ENCODE assay signal across 29 cellular contexts in genomic region chr15:84973492-84974460, GRCh38. TPM values are rescaled to one million over a fixed set of nuclear protein-coding genes. Genes with fewer than 3 reads are reported as not detected.
DNase-seq lines count a peak whose midpoint lies in the region; ATAC-seq and TF ChIP-seq lines count a peak whose summit lies in the region.
"Had no signal": no experiment of that assay in that cellular context is flagged by ENCODE, and none has a peak within 500 bp of the region (broad histone marks: within the 10 kb centered on the region; RNA-seq: fewer than 3 reads in every experiment).

No MANE protein-coding gene starts in this region.

- no peaks in the 10 kb centered on the region for H3K27me3 ChIP-seq in vagina
- H3K27me3 ChIP-seq: heart right ventricle had no signal

- intact Hi-C loops in vagina (cut with DNase I): no loop called here

- no peaks in the 10 kb centered on the region for H3K4me1 Mint-ChIP-seq in activated CD8-positive, alpha-beta memory T cell treated with anti-CD3 and anti-CD28 coated beads, Interleukin-2, amount 10 ng/mL, durations not matched to agents 7 days and 5 days
- H3K4me1 Mint-ChIP-seq: activated naive CD4-positive, alpha-beta T cell treated with anti-CD3 and anti-CD28 coated beads, Interleukin-2, amount 50 U/mL, for 24 hours had no signal

- H3K9me3 ChIP-seq in vagina: no peaks in the 10 kb centered on the region
- H3K9me3 ChIP-seq: heart right ventricle had no signal

- H3K27me3 Mint-ChIP-seq in activated CD8-positive, alpha-beta memory T cell treated with anti-CD3 and anti-CD28 coated beads, Interleukin-2, amount 10 ng/mL, durations not matched to agents 7 days and 5 days: peaks cover 7% of the 10 kb centered on the region
- H3K27me3 Mint-ChIP-seq: activated naive CD4-positive, alpha-beta T cell treated with anti-CD3 and anti-CD28 coated beads, Interleukin-2, amount 50 U/mL, for 24 hours had no signal

- no peak for TF ChIP-seq CTCF in vagina (IDR thresholded peaks at IDR 0.05)

- H3K27ac ChIP-seq in vagina: no peak overlapping the region
- H3K27ac ChIP-seq: 22Rv1, C4-2B had no signal

- no peaks in the 10 kb centered on the region for H3K36me3 ChIP-seq in vagina
- H3K36me3 ChIP-seq: heart right ventricle had no signal

- ATAC-seq in activated CD8-positive, alpha-beta memory T cell treated with anti-CD3 and anti-CD28 coated beads, Interleukin-2, amount 10 ng/mL, durations not matched to agents 7 days and 5 days: no peak
- ATAC-seq in GM18861 (IDR thresholded peaks at IDR 0.05; ENCODE audit: unreplicated experiment): no peak
- ATAC-seq in HG03045 (IDR thresholded peaks at IDR 0.05; ENCODE audit: unreplicated experiment): no peak
- ATAC-seq: HCT116; stimulated activated naive B cell treated with anti-CD40 and anti-IgM and Interleukin-4, amounts not matched to agents 10 μg/mL and 1 μg/mL and 100 μg/mL, for 72 hours had no signal

- peak; percentile 28 for DNase-seq in activated CD8-positive, alpha-beta memory T cell treated with anti-CD3 and anti-CD28 coated beads, Interleukin-2, amount 10 ng/mL, durations not matched to agents 7 days and 5 days
- no peak for DNase-seq in activated CD8-positive, alpha-beta memory T cell treated with anti-CD3 and anti-CD28 coated beads, Interleukin-2, amount 50 U/mL, for 4 hours
- DNase-seq in astrocyte of the hippocampus (ENCODE audit: low read depth, low spot score) (peak; percentile 87), fibroblast of peridontal ligament (ENCODE audit: extremely low read depth) (peak; percentile 84), vagina (ENCODE audit: extremely low spot score in 2 of 2) (peak; percentile 69 to 74)
- DNase-seq in stimulated activated CD4-positive, alpha-beta T cell treated with anti-CD3 and anti-CD28 coated beads, Interleukin-2, amount 100 ng/mL, for 48 hours: no peak
- DNase-seq: activated CD4-positive, alpha-beta memory T cell treated with anti-CD3 and anti-CD28 coated beads, Interleukin-2, amount 10 ng/mL, durations not matched to agents 7 days and 5 days; activated T-cell treated with anti-CD3 and anti-CD28 coated beads for 4 hours; amygdala; central memory CD4-positive, alpha-beta T cell; DMS79; endodermal cell; foreskin melanocyte; heart right ventricle; NCI-H1048; NCI-H446 treated with DMSO at 0.1 percent for 48 hours; NCI-H774; SIG-M5; stimulated activated naive B cell treated with anti-CD40 and anti-IgM and Interleukin-4, amounts not matched to agents 10 μg/mL and 1 μg/mL and 100 μg/mL, for 72 hours had no signal

- H3K9me3 Mint-ChIP-seq in activated CD8-positive, alpha-beta memory T cell treated with anti-CD3 and anti-CD28 coated beads, Interleukin-2, amount 10 ng/mL, durations not matched to agents 7 days and 5 days (ENCODE audit: low read depth): no peaks in the 10 kb centered on the region
- H3K9me3 Mint-ChIP-seq: activated CD4-positive, alpha-beta memory T cell treated with anti-CD3 and anti-CD28 coated beads, Interleukin-2, amount 10 ng/mL, durations not matched to agents 7 days and 5 days; activated naive CD4-positive, alpha-beta T cell treated with anti-CD3 and anti-CD28 coated beads, Interleukin-2, amount 50 U/mL, for 24 hours; endodermal cell; natural killer cell treated with Interleukin-12 subunit alpha and Interleukin-12 subunit beta and Interleukin-15 and Interleukin-18, amount 100 ng/mL, for 72 hours; stimulated activated naive B cell treated with anti-CD40 and anti-IgM and Interleukin-4, amounts not matched to agents 10 μg/mL and 1 μg/mL and 100 μg/mL, for 72 hours; T-helper 2 cell treated with Interferon-gamma antibody and Interleukin-4, amounts not matched to agents 5 μg/mL and 100 μg/mL, for 36 hours; type B pancreatic cell had no signal

- no peak overlapping the region for H3K27ac Mint-ChIP-seq in activated CD8-positive, alpha-beta memory T cell treated with anti-CD3 and anti-CD28 coated beads, Interleukin-2, amount 10 ng/mL, durations not matched to agents 7 days and 5 days
- H3K27ac Mint-ChIP-seq: activated CD4-positive, alpha-beta memory T cell treated with anti-CD3 and anti-CD28 coated beads, Interleukin-2, amount 10 ng/mL, durations not matched to agents 7 days and 5 days; activated naive CD4-positive, alpha-beta T cell treated with anti-CD3 and anti-CD28 coated beads, Interleukin-2, amount 50 U/mL, for 24 hours; endodermal cell; natural killer cell treated with Interleukin-12 subunit alpha and Interleukin-12 subunit beta and Interleukin-15 and Interleukin-18, amount 100 ng/mL, for 72 hours; stimulated activated naive B cell treated with anti-CD40 and anti-IgM and Interleukin-4, amounts not matched to agents 10 μg/mL and 1 μg/mL and 100 μg/mL, for 72 hours; T-helper 2 cell treated with Interferon-gamma antibody and Interleukin-4, amounts not matched to agents 5 μg/mL and 100 μg/mL, for 36 hours; type B pancreatic cell had no signal

- no peak for TF ChIP-seq POLR2A in vagina (IDR thresholded peaks at IDR 0.05)

- H3K4me3 ChIP-seq in vagina: no peak overlapping the region
- H3K4me3 ChIP-seq: heart right ventricle, lung had no signal

- no peak overlapping the region for H3K4me3 Mint-ChIP-seq in activated CD8-positive, alpha-beta memory T cell treated with anti-CD3 and anti-CD28 coated beads, Interleukin-2, amount 10 ng/mL, durations not matched to agents 7 days and 5 days
- H3K4me3 Mint-ChIP-seq: activated CD4-positive, alpha-beta memory T cell treated with anti-CD3 and anti-CD28 coated beads, Interleukin-2, amount 10 ng/mL, durations not matched to agents 7 days and 5 days; activated naive CD4-positive, alpha-beta T cell treated with anti-CD3 and anti-CD28 coated beads, Interleukin-2, amount 50 U/mL, for 24 hours; endodermal cell; natural killer cell treated with Interleukin-12 subunit alpha and Interleukin-12 subunit beta and Interleukin-15 and Interleukin-18, amount 100 ng/mL, for 72 hours; stimulated activated naive B cell treated with anti-CD40 and anti-IgM and Interleukin-4, amounts not matched to agents 10 μg/mL and 1 μg/mL and 100 μg/mL, for 72 hours; T-helper 2 cell treated with Interferon-gamma antibody and Interleukin-4, amounts not matched to agents 5 μg/mL and 100 μg/mL, for 36 hours; type B pancreatic cell had no signal

- no peaks in the 10 kb centered on the region for H3K36me3 Mint-ChIP-seq in activated CD8-positive, alpha-beta memory T cell treated with anti-CD3 and anti-CD28 coated beads, Interleukin-2, amount 10 ng/mL, durations not matched to agents 7 days and 5 days
- H3K36me3 Mint-ChIP-seq: activated naive CD4-positive, alpha-beta T cell treated with anti-CD3 and anti-CD28 coated beads, Interleukin-2, amount 50 U/mL, for 24 hours; natural killer cell treated with Interleukin-12 subunit alpha and Interleukin-12 subunit beta and Interleukin-15 and Interleukin-18, amount 100 ng/mL, for 72 hours; stimulated activated naive B cell treated with anti-CD40 and anti-IgM and Interleukin-4, amounts not matched to agents 10 μg/mL and 1 μg/mL and 100 μg/mL, for 72 hours; type B pancreatic cell had no signal

- no peaks in the 10 kb centered on the region for H3K4me1 ChIP-seq in vagina

- CTCF ChIA-PET in activated CD8-positive, alpha-beta memory T cell treated with anti-CD3 and anti-CD28 coated beads, Interleukin-2, amount 10 ng/mL, durations not matched to agents 7 days and 5 days (lab: Charles Lee): interaction anchor here (0.6 to 1.0 kb wide), 3 partner anchors 10 to 596 kb away, joined by 3 to 4 read pairs (median 3); no protein-coding TSS in a partner anchor

RNA-seq across cellular contexts. Expression of gene PDE8A, which starts 7.9 kb away (rescaled TPM):
- total RNA-seq in activated CD8-positive, alpha-beta memory T cell treated with anti-CD3 and anti-CD28 coated beads, Interleukin-2, amount 10 ng/mL, durations not matched to agents 7 days and 5 days: 10 to 100 TPM; 17.7 to 21.1 TPM
- total RNA-seq in vagina: 33.9 TPM

Comparison
In these comparisons a context has a peak if more than half of its experiments do, and no peak if none do; other contexts are left out.
1. DNase-seq: peak in activated CD8-positive, alpha-beta memory T cell treated with anti-CD3 and anti-CD28 coated beads, Interleukin-2, amount 10 ng/mL, durations not matched to agents 7 days and 5 days (single experiment), astrocyte of the hippocampus (single experiment), fibroblast of peridontal ligament (single experiment) and vagina (2 of 2); none in activated CD8-positive, alpha-beta memory T cell treated with anti-CD3 and anti-CD28 coated beads, Interleukin-2, amount 50 U/mL, for 4 hours (single experiment) and stimulated activated CD4-positive, alpha-beta T cell treated with anti-CD3 and anti-CD28 coated beads, Interleukin-2, amount 100 ng/mL, for 48 hours (0 of 2).